17 cellular contexts compared by ENCODE assay signal in genomic region chr5:134071850-134072207, GRCh38. TPM values are rescaled to one million over a fixed set of nuclear protein-coding genes. Genes with fewer than 3 reads are reported as not detected.
DNase-seq lines count a peak whose midpoint lies in the region; ATAC-seq, FAIRE-seq and TF ChIP-seq lines count a peak whose summit lies in the region.
"Had no signal": no experiment of that assay in that cellular context is flagged by ENCODE, and none has a peak within 500 bp of the region (broad histone marks: within the 10 kb centered on the region; RNA-seq: fewer than 3 reads in every experiment).

No MANE protein-coding gene starts in this region.

- no peak overlapping the region for H3K27ac ChIP-seq in astrocyte (ENCODE audit: low read depth, low read length)
- no peak overlapping the region for H3K27ac ChIP-seq in neuronal stem cell (replicated peaks; ENCODE audit: low read length)
- H3K27ac ChIP-seq: body of pancreas, gastrocnemius medialis, SJSA1 had no signal

- no peak overlapping the region for H2BK120ac ChIP-seq in neuronal stem cell (ENCODE audit: low read depth, low read length)

- H2AK5ac ChIP-seq in neuronal stem cell (ENCODE audit: low read depth, low read length), result no peak overlapping the region

- H3K14ac ChIP-seq in neuronal stem cell (ENCODE audit: low read length), result no peak overlapping the region

- no peaks in the 10 kb centered on the region for H3K27me3 Mint-ChIP-seq in activated CD8-positive, alpha-beta T cell treated with anti-CD3 and anti-CD28 coated beads for 36 hours
- H3K27me3 Mint-ChIP-seq in activated CD8-positive, alpha-beta T cell treated with anti-CD3 and anti-CD28 coated beads, Interleukin-2, amount 10 ng/mL, durations not matched to agents 7 days and 5 days (ENCODE audit: low read depth), result peaks cover 3% of the 10 kb centered on the region
- peaks cover 22% of the 10 kb centered on the region for H3K27me3 Mint-ChIP-seq in astrocyte (ENCODE audit: low read depth, unreplicated experiment)

- no peak overlapping the region for H3K9ac ChIP-seq in astrocyte (ENCODE audit: low read length)
- no peak overlapping the region for H3K9ac ChIP-seq in neuronal stem cell (ENCODE audit: low read depth, low read length, poor library complexity)

- H2BK12ac ChIP-seq in neuronal stem cell (ENCODE audit: low read length), result no peak overlapping the region

- H3K79me2 ChIP-seq in astrocyte (ENCODE audit: insufficient read depth, low read length), result no peaks in the 10 kb centered on the region

- no peak for DNase-seq in activated CD8-positive, alpha-beta T cell treated with anti-CD3 and anti-CD28 coated beads for 36 hours
- no peak for DNase-seq in activated CD8-positive, alpha-beta T cell treated with anti-CD3 and anti-CD28 coated beads, Interleukin-2, amount 10 ng/mL, durations not matched to agents 7 days and 5 days
- DNase-seq in astrocyte (ENCODE audit: low read depth) (no peak), neuronal stem cell (ENCODE audit: low spot score) (no peak), UCSD-AML1 (lab: John Stamatoyannopoulos, UW; ENCODE audit: unreplicated experiment) (no peak), NCI-H1092 treated with DMSO at 0.1 percent for 48 hours (lab: John Stamatoyannopoulos, UW) (no peak), T-helper 9 cell (no peak)
- DNase-seq: cortex of kidney, gastrocnemius medialis, GDM1, left ventricle myocardium superior, NCI-H2081 treated with DMSO at 0.1 percent for 48 hours, NCI-H526 had no signal

- no peak overlapping the region for H3K4me3 ChIP-seq in astrocyte (ENCODE audit: insufficient read depth, low read depth, low read length)
- H3K4me3 ChIP-seq in neuronal stem cell (ENCODE audit: low read length in 2 of 2), result no peak overlapping the region
- H3K4me3 ChIP-seq: SJSA1 had no signal

- FAIRE-seq in astrocyte (lab: Jason Lieb, UNC), result no peak

- intact Hi-C loops in activated CD8-positive, alpha-beta T cell treated with anti-CD3 and anti-CD28 coated beads for 36 hours (cut with micrococcal nuclease), result no loop called here

- POLR2A ChIA-PET in activated CD8-positive, alpha-beta T cell treated with anti-CD3 and anti-CD28 coated beads for 36 hours (lab: Charles Lee), result interaction anchor here (0.6 to 3.6 kb wide), 8 partner anchors 8 to 79 kb away, joined by 3 to 14 read pairs (median 6); partner anchors contain the start of gene TCF7
- POLR2A ChIA-PET in activated CD8-positive, alpha-beta T cell treated with anti-CD3 and anti-CD28 coated beads, Interleukin-2, amount 10 ng/mL, durations not matched to agents 7 days and 5 days (lab: Charles Lee), result interaction anchor here (1.1 to 1.2 kb wide), 2 partner anchors 40 to 48 kb away, joined by 3 read pairs; no protein-coding TSS in a partner anchor

- H2AFZ ChIP-seq in astrocyte (ENCODE audit: low read depth, low read length) (no peak overlapping the region), neuronal stem cell (ENCODE audit: low read length) (no peak overlapping the region)

- peak overlapping the region; percentile 89 for H3K27ac Mint-ChIP-seq in activated CD8-positive, alpha-beta T cell treated with anti-CD3 and anti-CD28 coated beads for 36 hours
- H3K27ac Mint-ChIP-seq in activated CD8-positive, alpha-beta T cell treated with anti-CD3 and anti-CD28 coated beads, Interleukin-2, amount 10 ng/mL, durations not matched to agents 7 days and 5 days, result no peak overlapping the region
- no peak overlapping the region for H3K27ac Mint-ChIP-seq in astrocyte (ENCODE audit: unreplicated experiment)

- no peak overlapping the region for H2BK15ac ChIP-seq in neuronal stem cell (ENCODE audit: low read length)

- peak overlapping the region; percentile 60 for H3K18ac ChIP-seq in neuronal stem cell (ENCODE audit: low read length)

- H3K36me3 Mint-ChIP-seq in activated CD8-positive, alpha-beta T cell treated with anti-CD3 and anti-CD28 coated beads for 36 hours (ENCODE audit: low read depth), result no peaks in the 10 kb centered on the region
- H3K36me3 Mint-ChIP-seq in activated CD8-positive, alpha-beta T cell treated with anti-CD3 and anti-CD28 coated beads, Interleukin-2, amount 10 ng/mL, durations not matched to agents 7 days and 5 days (ENCODE audit: low read depth), result no peaks in the 10 kb centered on the region
- peaks cover 3% of the 10 kb centered on the region for H3K36me3 Mint-ChIP-seq in astrocyte (ENCODE audit: low read depth, unreplicated experiment)

- TF ChIP-seq CTCF in activated CD8-positive, alpha-beta T cell treated with anti-CD3 and anti-CD28 coated beads for 36 hours (IDR thresholded peaks at IDR 0.05), result no peak
- TF ChIP-seq CTCF in astrocyte (IDR thresholded peaks at IDR 0.05; ENCODE audit: insufficient read depth, low read depth, low read length), result no peak

- peak overlapping the region; percentile 86 for H3K4me2 ChIP-seq in astrocyte (ENCODE audit: low read length)
- H3K4me2 ChIP-seq in neuronal stem cell (ENCODE audit: insufficient read depth, low read length, poor library complexity, severe bottlenecking), result no peak overlapping the region

- H3K4me3 Mint-ChIP-seq in activated CD8-positive, alpha-beta T cell treated with anti-CD3 and anti-CD28 coated beads for 36 hours, result peak overlapping the region; percentile 64
- H3K4me3 Mint-ChIP-seq in activated CD8-positive, alpha-beta T cell treated with anti-CD3 and anti-CD28 coated beads, Interleukin-2, amount 10 ng/mL, durations not matched to agents 7 days and 5 days, result no peak overlapping the region
- no peak overlapping the region for H3K4me3 Mint-ChIP-seq in astrocyte (ENCODE audit: unreplicated experiment)

- no peak overlapping the region for H4K91ac ChIP-seq in neuronal stem cell (ENCODE audit: low read depth, low read length, poor library complexity)

- H3K36me3 ChIP-seq in astrocyte (ENCODE audit: insufficient read depth, low read length), result no peaks in the 10 kb centered on the region
- H3K36me3 ChIP-seq in neuronal stem cell (replicated peaks in 1 of 2; ENCODE audit: control insufficient read depth in 2 of 2, insufficient read depth in 2 of 2, low read length in 2 of 2), result no peaks in the 10 kb centered on the region
- H3K36me3 ChIP-seq: gastrocnemius medialis, HAP-1, SJSA1 had no signal

- H3K23ac ChIP-seq in neuronal stem cell (ENCODE audit: low read depth, low read length, poor library complexity), result peak overlapping the region; percentile 39

- H3K9me3 ChIP-seq in astrocyte (ENCODE audit: insufficient read depth, low read depth, low read length) (no peaks in the 10 kb centered on the region), neuronal stem cell (replicated peaks in 1 of 2; ENCODE audit: control insufficient read depth in 2 of 2, insufficient read depth in 1 of 2, low read depth in 1 of 2, low read length in 2 of 2) (no peaks in the 10 kb centered on the region)
- H3K9me3 ChIP-seq: body of pancreas, gastrocnemius medialis, HAP-1, SJSA1 had no signal

- no peak overlapping the region for H4K8ac ChIP-seq in neuronal stem cell (ENCODE audit: low read depth, low read length)

- H3K79me1 ChIP-seq in neuronal stem cell (ENCODE audit: low read depth, low read length), result no peaks in the 10 kb centered on the region

- no peak for ATAC-seq in activated CD8-positive, alpha-beta T cell treated with anti-CD3 and anti-CD28 coated beads for 36 hours
- ATAC-seq in activated CD8-positive, alpha-beta T cell treated with anti-CD3 and anti-CD28 coated beads, Interleukin-2, amount 10 ng/mL, durations not matched to agents 7 days and 5 days, result no peak
- peak; percentile 4 for ATAC-seq in HG02852 (IDR thresholded peaks at IDR 0.05; ENCODE audit: unreplicated experiment)
- ATAC-seq: gastrocnemius medialis had no signal

- H3K4me1 ChIP-seq in astrocyte (ENCODE audit: insufficient read depth, low read length) (peaks cover 9% of the 10 kb centered on the region), neuronal stem cell (ENCODE audit: control insufficient read depth in 2 of 2, insufficient read depth in 1 of 2, low read depth in 1 of 2, low read length in 2 of 2) (peaks cover 1 to 5% of the 10 kb centered on the region in 2 donors)
- H3K4me1 ChIP-seq: HAP-1 had no signal

- H3K4me1 Mint-ChIP-seq in activated CD8-positive, alpha-beta T cell treated with anti-CD3 and anti-CD28 coated beads for 36 hours (ENCODE audit: low read depth), result peaks cover 65% of the 10 kb centered on the region
- peaks cover 56% of the 10 kb centered on the region for H3K4me1 Mint-ChIP-seq in activated CD8-positive, alpha-beta T cell treated with anti-CD3 and anti-CD28 coated beads, Interleukin-2, amount 10 ng/mL, durations not matched to agents 7 days and 5 days (ENCODE audit: low read depth)
- no peaks in the 10 kb centered on the region for H3K4me1 Mint-ChIP-seq in astrocyte (ENCODE audit: low read depth, unreplicated experiment)

- CTCF ChIA-PET in activated CD8-positive, alpha-beta T cell treated with anti-CD3 and anti-CD28 coated beads for 36 hours (lab: Charles Lee), result interaction anchor here (0.8 to 4.2 kb wide), 11 partner anchors 9 to 203 kb away, joined by 3 to 44 read pairs (median 5); no protein-coding TSS in a partner anchor
- CTCF ChIA-PET in activated CD8-positive, alpha-beta T cell treated with anti-CD3 and anti-CD28 coated beads, Interleukin-2, amount 10 ng/mL, durations not matched to agents 7 days and 5 days (lab: Charles Lee), result interaction anchor here (0.6 to 5.1 kb wide), 5 partner anchors 11 to 624 kb away, joined by 3 to 42 read pairs (median 3); no protein-coding TSS in a partner anchor

- H3K27me3 ChIP-seq in astrocyte (ENCODE audit: insufficient read depth, low read length) (no peaks in the 10 kb centered on the region), neuronal stem cell (ENCODE audit: control insufficient read depth in 3 of 3, insufficient read depth in 3 of 3, low read depth in 1 of 3, low read length in 3 of 3) (peaks cover 0 to 45% (median 17%) of the 10 kb centered on the region in 3 experiments)
- H3K27me3 ChIP-seq: body of pancreas, SJSA1 had no signal

- no peak overlapping the region for H2BK5ac ChIP-seq in neuronal stem cell (ENCODE audit: low read length)

- no peak overlapping the region for H3K4ac ChIP-seq in neuronal stem cell (ENCODE audit: low read length)

- H4K20me1 ChIP-seq in astrocyte (ENCODE audit: insufficient read depth, low read length), result no peaks in the 10 kb centered on the region

- no CpG with 5 or more reads among the region's 3 CpGs for WGBS in neuronal stem cell (ENCODE audit: extremely low coverage in 2 of 2, insufficient read length in 2 of 2, insufficient replicate concordance in 1 of 2), 2 donors

- no peaks in the 10 kb centered on the region for H3K9me3 Mint-ChIP-seq in activated CD8-positive, alpha-beta T cell treated with anti-CD3 and anti-CD28 coated beads for 36 hours
- no peaks in the 10 kb centered on the region for H3K9me3 Mint-ChIP-seq in activated CD8-positive, alpha-beta T cell treated with anti-CD3 and anti-CD28 coated beads, Interleukin-2, amount 10 ng/mL, durations not matched to agents 7 days and 5 days (ENCODE audit: insufficient read depth)
- peaks cover 1% of the 10 kb centered on the region for H3K9me3 Mint-ChIP-seq in astrocyte (ENCODE audit: unreplicated experiment)

RNA-seq across cellular contexts. Expression of gene TCF7, which starts 42.7 kb away (rescaled TPM):
- 10 to 100 TPM; 47.4 to 50.3 TPM for total RNA-seq in activated CD8-positive, alpha-beta T cell treated with anti-CD3 and anti-CD28 coated beads for 36 hours
- 10 to 100 TPM; 93.4 to 97.8 TPM for total RNA-seq in activated CD8-positive, alpha-beta T cell treated with anti-CD3 and anti-CD28 coated beads, Interleukin-2, amount 10 ng/mL, durations not matched to agents 7 days and 5 days
- 2.6 TPM in 2 replicates for total RNA-seq in astrocyte
- polyA plus RNA-seq in neuronal stem cell (2013, experiment 1 of 2), result 4.1 TPM
- polyA plus RNA-seq in neuronal stem cell (2013, experiment 2 of 2), result 4.2 TPM

Comparison
In these comparisons a context has a peak if more than half of its experiments do, and no peak if none do; other contexts are left out.
1. RNA of gene TCF7, which starts 42.7 kb away (total RNA-seq): 93.4 to 97.8 TPM in activated CD8-positive, alpha-beta T cell treated with anti-CD3 and anti-CD28 coated beads, Interleukin-2, amount 10 ng/mL, durations not matched to agents 7 days and 5 days and 47.4 to 50.3 TPM in activated CD8-positive, alpha-beta T cell treated with anti-CD3 and anti-CD28 coated beads for 36 hours; 2.6 TPM in astrocyte; every median in the first group is over 10 times any median in the second.